Comparison of ENCODE assay signal across 15 cellular contexts in genomic region chr18:54947115-54947514, GRCh38. TPM values are rescaled to one million over a fixed set of nuclear protein-coding genes. Genes with fewer than 3 reads are reported as not detected.
DNase-seq lines count a peak whose midpoint lies in the region; ATAC-seq and TF ChIP-seq lines count a peak whose summit lies in the region.
"Had no signal": no experiment of that assay in that cellular context is flagged by ENCODE, and none has a peak within 500 bp of the region (broad histone marks: within the 10 kb centered on the region; RNA-seq: fewer than 3 reads in every experiment).

No MANE protein-coding gene starts in this region.

- H3K79me2 ChIP-seq in SK-N-SH (ENCODE audit: insufficient read depth), result no peaks in the 10 kb centered on the region; the same call in 1 of the 2 replicates

- no peak for TF ChIP-seq RAD21 in SK-N-SH (IDR thresholded peaks at IDR 0.05; ENCODE audit: low read length)

- no peak overlapping the region for H3K9ac ChIP-seq in SK-N-SH
- H3K9ac ChIP-seq: neural progenitor cell had no signal

- DNase-seq in SK-N-SH, result no peak
- DNase-seq in NCI-H460 (ENCODE audit: extremely low read depth, low read depth), result peak; percentile 30
- peak; percentile 57 for DNase-seq in esophagus muscularis mucosa (ENCODE audit: extremely low spot score)
- DNase-seq in stomach, result peak; percentile 41
- DNase-seq in brain microvascular endothelial cell, result no peak
- DNase-seq in NOMO-1 (lab: John Stamatoyannopoulos, UW; ENCODE audit: unreplicated experiment in 2 of 2), result no peak
- DNase-seq: activated CD8-positive, alpha-beta T cell treated with anti-CD3 and anti-CD28 coated beads, Interleukin-2, amount 10 ng/mL, durations not matched to agents 7 days and 5 days; stimulated activated CD4-positive, alpha-beta T cell treated with anti-CD3 and anti-CD28 coated beads, Interleukin-12 subunit alpha, Interleukin-12 subunit beta, amount 100 ng/mL, for 4 hours; T-helper 9 cell had no signal

- no peaks in the 10 kb centered on the region for H3K27me3 ChIP-seq in SK-N-SH (ENCODE audit: insufficient read depth)
- H3K27me3 ChIP-seq in esophagus muscularis mucosa, result no peaks in the 10 kb centered on the region
- no peaks in the 10 kb centered on the region for H3K27me3 ChIP-seq in stomach
- H3K27me3 ChIP-seq in brain microvascular endothelial cell (replicated peaks), result no peaks in the 10 kb centered on the region
- H3K27me3 ChIP-seq: neural progenitor cell had no signal

- H3K4me3 ChIP-seq in SK-N-SH (ENCODE audit: low read depth in 2 of 2, low read length in 1 of 2), result no peak overlapping the region
- no peak overlapping the region for H3K4me3 ChIP-seq in esophagus muscularis mucosa
- H3K4me3 ChIP-seq in stomach, result no peak overlapping the region
- no peak overlapping the region for H3K4me3 ChIP-seq in brain microvascular endothelial cell (ENCODE audit: low read depth, low read length)
- H3K4me3 ChIP-seq: neural progenitor cell had no signal

- H3K9me3 ChIP-seq in SK-N-SH (no peaks in the 10 kb centered on the region), esophagus muscularis mucosa (no peaks in the 10 kb centered on the region), stomach (no peaks in the 10 kb centered on the region)

- H3F3A ChIP-seq in SK-N-SH (replicated peaks; ENCODE audit: insufficient read depth), result no peaks in the 10 kb centered on the region

- ATAC-seq in SK-N-SH treated with all-trans-retinoic acid at 6 μM for 48 hours (peak; percentile 55; the same call in 2 of the 3 replicates), HG02885 (IDR thresholded peaks at IDR 0.05; ENCODE audit: poor library complexity, unreplicated experiment) (no peak)

- TF ChIP-seq EP300 in SK-N-SH (IDR thresholded peaks at IDR 0.05; ENCODE audit: borderline replicate concordance in 1 of 2, low read depth in 1 of 2, low read length in 1 of 2) (no peak), esophagus muscularis mucosa (IDR thresholded peaks at IDR 0.05) (no peak), stomach (IDR thresholded peaks at IDR 0.05) (no peak)

- intact Hi-C loops in esophagus muscularis mucosa (cut with DNase I) (no loop called here), stomach (cut with DNase I; ENCODE audit: low total_unique reads) (no loop called here)

- POLR2A ChIA-PET in SK-N-SH (lab: Yijun Ruan, JAX), result no interaction called here

- H2AFZ ChIP-seq in SK-N-SH (ENCODE audit: low read depth), result no peak overlapping the region
- H2AFZ ChIP-seq: neural progenitor cell had no signal

- TF ChIP-seq POLR2A in esophagus muscularis mucosa (IDR thresholded peaks at IDR 0.05; ENCODE audit: low read depth) (no peak), stomach (IDR thresholded peaks at IDR 0.05) (no peak)

- in situ Hi-C loops in brain microvascular endothelial cell (cut with HindIII; ENCODE audit: low pct_ligation_motif_present, low sequenced_read_pairs), result no loop called here

- H3K4me1 ChIP-seq in SK-N-SH (ENCODE audit: control insufficient read depth in 1 of 2, insufficient read depth in 2 of 2, low read depth in 1 of 2, low read length in 1 of 2) (peaks cover 0 to 10% of the 10 kb centered on the region in 2 experiments; a peak in 2 of 4 replicates), esophagus muscularis mucosa (peaks cover 0 to 9% (median 7%) of the 10 kb centered on the region in 4 donors), stomach (peaks cover 32 to 55% (median 49%) of the 10 kb centered on the region in 4 donors)
- H3K4me1 ChIP-seq: neural progenitor cell had no signal

- CTCF ChIA-PET in SK-N-SH (lab: Yijun Ruan, JAX), result interaction anchor here (1.5 kb wide), 1 partner anchor 268 kb away, joined by 4 read pairs; no protein-coding TSS in a partner anchor

- no peaks in the 10 kb centered on the region for H3K9me2 ChIP-seq in SK-N-SH

- TF ChIP-seq CTCF in SK-N-SH (IDR thresholded peaks at IDR 0.05) (no peak), esophagus muscularis mucosa (IDR thresholded peaks at IDR 0.05) (no peak), stomach (IDR thresholded peaks at IDR 0.05) (no peak), brain microvascular endothelial cell (IDR thresholded peaks at IDR 0.05; ENCODE audit: low read depth, low read length, missing control alignments) (no peak)

- H3K36me3 ChIP-seq in SK-N-SH (replicated peaks in 1 of 2; ENCODE audit: control insufficient read depth in 1 of 2, insufficient read depth in 2 of 2, low read length in 1 of 2), result no peaks in the 10 kb centered on the region
- peaks cover 0 to 1% (median 0%) of the 10 kb centered on the region in 4 donors for H3K36me3 ChIP-seq in esophagus muscularis mucosa
- H3K36me3 ChIP-seq in stomach, result peaks cover 0 to 6% (median 0%) of the 10 kb centered on the region in 4 donors
- H3K36me3 ChIP-seq in brain microvascular endothelial cell (replicated peaks), result no peaks in the 10 kb centered on the region
- H3K36me3 ChIP-seq: neural progenitor cell had no signal

- no peak overlapping the region for H3K27ac ChIP-seq in SK-N-SH (ENCODE audit: low read depth in 2 of 2, low read length in 1 of 2)
- H3K27ac ChIP-seq in esophagus muscularis mucosa (replicated peaks in 1 of 4), result no peak overlapping the region
- peak overlapping the region in 4 of 5 donors; percentile 32 to 83 (median 78) for H3K27ac ChIP-seq in stomach
- H3K27ac ChIP-seq in brain microvascular endothelial cell, result no peak overlapping the region
- H3K27ac ChIP-seq: HL-60, neural progenitor cell had no signal

- 82% methylated on average over 1 of the region's 1 CpG for WGBS in SK-N-SH (ENCODE audit: low lambda C conversion rate)
- 62% methylated on average over 1 of the region's 1 CpG for WGBS in esophagus muscularis mucosa
- WGBS in stomach, 5 donors, result 5 to 42% (median 26%) methylated on average over 1 of the region's 1 CpG

- H4K20me1 ChIP-seq in SK-N-SH (ENCODE audit: insufficient read depth), result no peaks in the 10 kb centered on the region

- H3K4me2 ChIP-seq in SK-N-SH, result no peak overlapping the region
- H3K4me2 ChIP-seq: neural progenitor cell had no signal

TF ChIP-seq in SK-N-SH treated with all-trans-retinoic acid at 6 μM for 48 hours, 23 proteins besides CTCF, POLR2A, EP300 and RAD21:
- TF ChIP-seq ARNTL (CRISPR knock-in tag; IDR thresholded peaks at IDR 0.05; ENCODE audit: borderline replicate concordance, low read depth), result no peak
- TF ChIP-seq PATZ1 (CRISPR knock-in tag; IDR thresholded peaks at IDR 0.05; ENCODE audit: borderline replicate concordance), result no peak

TF ChIP-seq in SK-N-SH, 30 proteins besides CTCF, POLR2A, EP300 and RAD21:
- TF ChIP-seq FOXM1 (IDR thresholded peaks at IDR 0.05; ENCODE audit: low read depth), result no peak
- TF ChIP-seq IRF3 (IDR thresholded peaks at IDR 0.05; ENCODE audit: low read depth, low read length), result no peak
- no peak for TF ChIP-seq YY1 (IDR thresholded peaks at IDR 0.05; ENCODE audit: low read depth)
- no peak for TF ChIP-seq USF1 (IDR thresholded peaks at IDR 0.05; ENCODE audit: borderline replicate concordance, low read depth)
- TF ChIP-seq FOSL2 (IDR thresholded peaks at IDR 0.05; ENCODE audit: borderline replicate concordance, low read depth), result no peak
- TF ChIP-seq RXRA (IDR thresholded peaks at IDR 0.05; ENCODE audit: borderline replicate concordance, low read depth), result no peak
- TF ChIP-seq NRF1 (IDR thresholded peaks at IDR 0.05; ENCODE audit: low read depth, low read length), result no peak
- TF ChIP-seq NFIC (IDR thresholded peaks at IDR 0.05; ENCODE audit: borderline replicate concordance), result no peak
- TF ChIP-seq CHD2 (IDR thresholded peaks at IDR 0.05; ENCODE audit: low read length, partially characterized antibody), result no peak
- no peak for TF ChIP-seq TAF1 (IDR thresholded peaks at IDR 0.05; ENCODE audit: borderline replicate concordance, low read depth, low read length)

RNA-seq across cellular contexts. Expression of gene CCDC68, which starts 12.1 kb away (rescaled TPM):
- polyA plus RNA-seq in SK-N-SH (2012; rRNA removed) (not detected in 2 replicates), stomach (10 to 100 TPM in 1 of 3 donors, 1 to 10 TPM in 2; 2.8 to 11.9 (median 8.3) TPM)
- 0.01 TPM in 1 of 2 replicates, not detected in the other for polyA plus RNA-seq in SK-N-SH (2012; cell fraction: cytosol; rRNA removed)
- polyA plus RNA-seq in SK-N-SH (2012; cell fraction: nucleus; rRNA removed), result not detected in 2 replicates
- total RNA-seq in NCI-H460 (2014; rRNA removed; shearing (Covaris generic)), result 55.6 and 64.8 TPM in 2 replicates
- 33.1 and 39.1 TPM in 2 replicates for polyA plus RNA-seq in NCI-H460 (2014; cell fraction: nucleus; rRNA removed)
- total RNA-seq in esophagus muscularis mucosa (1 to 10 TPM; 2.3 to 4.1 (median 2.6) TPM), stomach (100 to 1,000 TPM in 1 of 5 donors, 10 to 100 TPM in 3, 1 to 10 TPM in 1; 7.1 to 154 (median 40.0) TPM)
- total RNA-seq: activated CD8-positive, alpha-beta T cell treated with anti-CD3 and anti-CD28 coated beads, Interleukin-2, amount 10 ng/mL, durations not matched to agents 7 days and 5 days; activated naive CD4-positive, alpha-beta T cell treated with anti-CD3 and anti-CD28 coated beads, Interleukin-2, amount 50 U/mL, for 72 hours; OCI-LY7 had no signal

Comparison
In these comparisons a context has a peak if more than half of its experiments do, and no peak if none do; other contexts are left out.
1. DNase-seq: peak in NCI-H460 (single experiment), esophagus muscularis mucosa (single experiment) and stomach (single experiment); none in SK-N-SH (single experiment), brain microvascular endothelial cell (single experiment) and NOMO-1 (0 of 2).
2. H3K27ac ChIP-seq: peak in stomach (4 of 5); none in SK-N-SH (0 of 2), esophagus muscularis mucosa (0 of 4) and brain microvascular endothelial cell (single experiment).